23 cellular contexts compared by ENCODE assay signal in the genomic region with DNA sequence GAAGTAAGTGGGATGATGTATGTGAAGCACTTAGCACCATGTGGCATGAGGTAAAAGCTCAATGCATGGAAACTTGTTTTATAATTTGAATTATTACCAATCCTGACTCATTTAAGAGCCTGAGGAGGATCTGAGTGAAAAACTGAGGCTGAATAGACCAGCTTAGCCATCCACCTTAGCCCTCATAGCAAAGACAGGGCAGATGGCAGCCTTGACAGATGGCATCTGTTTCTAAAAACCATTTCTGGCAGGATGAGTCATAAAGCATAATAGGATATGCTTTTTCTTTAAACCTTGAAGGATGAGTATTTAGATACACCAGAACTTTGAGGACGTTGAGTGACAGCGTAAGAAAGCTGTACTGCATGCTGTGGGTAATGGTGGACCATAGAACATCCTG.
A peak's percentile ranks its signal among the peaks of the same experiment; 100 is the strongest.
DNase-seq lines count a peak whose midpoint lies in the region; ATAC-seq, FAIRE-seq and TF ChIP-seq lines count a peak whose summit lies in the region.
"Had no signal": no experiment of that assay in that cellular context is flagged by ENCODE, and none has a peak within 500 bp of the region (broad histone marks: within the 10 kb centered on the region; RNA-seq: fewer than 3 reads in every experiment).

No MANE protein-coding gene starts in this region.

- peak; percentile 15 for FAIRE-seq in endothelial cell of umbilical vein (lab: Jason Lieb, UNC)
- FAIRE-seq: GM12892, H1, K562 had no signal

- TF ChIP-seq RAD21 in IMR-90 (IDR thresholded peaks at IDR 0.05; ENCODE audit: low read length), result no peak

- H3K9ac ChIP-seq in IMR-90 (ENCODE audit: low read depth, low read length) (no peak overlapping the region), endothelial cell of umbilical vein (replicated peaks; ENCODE audit: extremely low read depth, insufficient read depth, low read length) (no peak overlapping the region)

- H3K4me1 ChIP-seq in IMR-90 (ENCODE audit: control insufficient read depth, insufficient read depth, low read length), result peaks cover 4% of the 10 kb centered on the region
- H3K4me1 ChIP-seq in endothelial cell of umbilical vein (ENCODE audit: control insufficient read depth, extremely low read depth, insufficient read depth, low read length), result no peaks in the 10 kb centered on the region

- peaks cover 6% of the 10 kb centered on the region for H3K27me3 Mint-ChIP-seq in glutamatergic neuron (ENCODE audit: unreplicated experiment)

- H3K4me2 ChIP-seq in IMR-90 (ENCODE audit: low read depth, low read length) (no peak overlapping the region), endothelial cell of umbilical vein (ENCODE audit: insufficient read depth, low read length) (no peak overlapping the region)

- H4K91ac ChIP-seq in IMR-90 (ENCODE audit: insufficient read depth, low read depth, low read length), result no peak overlapping the region

- no peak overlapping the region for H3K23ac ChIP-seq in IMR-90 (ENCODE audit: low read depth, low read length)

- H3K36me3 ChIP-seq in IMR-90 (ENCODE audit: control insufficient read depth, insufficient read depth, low read length) (no peaks in the 10 kb centered on the region), endothelial cell of umbilical vein (ENCODE audit: control insufficient read depth in 2 of 2, extremely low read depth in 1 of 2, insufficient read depth in 2 of 2, low read length in 2 of 2) (no peaks in the 10 kb centered on the region)

- no peak overlapping the region for H2BK20ac ChIP-seq in IMR-90 (ENCODE audit: low read depth, low read length)

- no peak overlapping the region for H4K5ac ChIP-seq in IMR-90 (ENCODE audit: low read depth, low read length)

- H3K79me2 ChIP-seq in endothelial cell of umbilical vein (ENCODE audit: control insufficient read depth, insufficient read depth, low read length), result no peaks in the 10 kb centered on the region

- no peaks in the 10 kb centered on the region for H3K79me1 ChIP-seq in IMR-90 (ENCODE audit: low read depth in 1 of 2, low read length in 2 of 2)

- in situ Hi-C loops in IMR-90 (cut with MboI; ENCODE audit: low sequenced_read_pairs), result no loop called here

- peaks cover 35% of the 10 kb centered on the region for H3K4me1 Mint-ChIP-seq in glutamatergic neuron (ENCODE audit: low read depth, unreplicated experiment)
- H3K4me1 Mint-ChIP-seq: B cell; CD4-positive, CD25-positive, alpha-beta regulatory T cell; T-cell had no signal

- no TSS peak for BruUV-seq in IMR-90 (replicated peaks; lab: Mats Ljungman, UMichigan)
- BruUV-seq in endothelial cell of umbilical vein (replicated peaks; lab: Mats Ljungman, UMichigan), result no TSS peak

- H3K56ac ChIP-seq in IMR-90 (ENCODE audit: extremely low read depth, insufficient read depth, low read length), result no peak overlapping the region

- H2AK5ac ChIP-seq in IMR-90 (ENCODE audit: low read depth, low read length), result no peak overlapping the region

- dilution Hi-C loops in IMR-90 (cut with HindIII; ENCODE audit: low sequenced_read_pairs, unreplicated experiment), result no loop called here
- dilution Hi-C loops in endothelial cell of umbilical vein (cut with MboI; ENCODE audit: extremely low pct_ligation_motif_present, low sequenced_read_pairs), result no loop called here

- no peak overlapping the region for H2AFZ ChIP-seq in IMR-90 (replicated peaks; ENCODE audit: low read length, poor library complexity)
- H2AFZ ChIP-seq in endothelial cell of umbilical vein (ENCODE audit: low read depth, low read length), result no peak overlapping the region

- no peak for ATAC-seq in IMR-90 (ENCODE audit: low read depth)
- ATAC-seq in HG03442 (IDR thresholded peaks at IDR 0.05; ENCODE audit: unreplicated experiment), result no peak
- ATAC-seq: K562, PC-3, T-cell had no signal

- CTCF ChIA-PET in IMR-90 (lab: Yijun Ruan, JAX) (interaction anchor here (0.6 to 1.6 kb wide), 2 partner anchors 252 to 567 kb away, joined by 3 to 5 read pairs; no protein-coding TSS in a partner anchor), endothelial cell of umbilical vein (lab: Charles Lee) (interaction anchor here (1.2 to 1.3 kb wide), 3 partner anchors 64 to 74 kb away, joined by 3 to 4 read pairs (median 3); no protein-coding TSS in a partner anchor)

- peaks cover 8% of the 10 kb centered on the region for H3K9me3 Mint-ChIP-seq in glutamatergic neuron (ENCODE audit: unreplicated experiment)

- H3K14ac ChIP-seq in IMR-90 (replicated peaks; ENCODE audit: low read depth, low read length), result no peak overlapping the region

- POLR2A ChIA-PET in IMR-90 (lab: Charles Lee; ENCODE audit: unreplicated experiment), result no interaction called here
- POLR2A ChIA-PET in endothelial cell of umbilical vein (lab: Charles Lee), result no interaction called here

- peaks cover 5% of the 10 kb centered on the region for H3K36me3 Mint-ChIP-seq in glutamatergic neuron (ENCODE audit: unreplicated experiment)
- H3K36me3 Mint-ChIP-seq: CD4-positive, CD25-positive, alpha-beta regulatory T cell; T-cell had no signal

- no peak for TF ChIP-seq CTCF in IMR-90 (conservative IDR thresholded peaks at IDR 0.05; ENCODE audit: low read depth, low read length)
- no peak for TF ChIP-seq CTCF in endothelial cell of umbilical vein (IDR thresholded peaks at IDR 0.05; ENCODE audit: extremely low read depth in 1 of 2, insufficient read depth in 1 of 2, low read depth in 1 of 2, low read length in 2 of 2)
- no peak for TF ChIP-seq CTCF in glutamatergic neuron (IDR thresholded peaks at IDR 0.05; ENCODE audit: partially characterized antibody, unreplicated experiment)

- H4K8ac ChIP-seq in IMR-90 (ENCODE audit: low read depth in 2 of 2, low read length in 2 of 2), result no peak overlapping the region

- WGBS in IMR-90 (ENCODE audit: extremely low coverage in 2 of 2, insufficient read length in 1 of 2), 2 experiments, result no CpG with 5 or more reads among the region's 2 CpGs

- H3K4me3 ChIP-seq in IMR-90 (ENCODE audit: insufficient read depth, low read depth, low read length) (no peak overlapping the region), endothelial cell of umbilical vein (replicated peaks in 1 of 3; ENCODE audit: insufficient read depth in 1 of 3, low read depth in 1 of 3, low read length in 3 of 3) (no peak overlapping the region)
- H3K4me3 ChIP-seq: K562 had no signal

- H2AK9ac ChIP-seq in IMR-90 (replicated peaks; ENCODE audit: low read depth, low read length, poor library complexity), result no peak overlapping the region

- intact Hi-C loops in IMR-90 (cut with micrococcal nuclease) (no loop called here), endothelial cell of umbilical vein (cut with micrococcal nuclease) (no loop called here)

- H3K9me3 ChIP-seq in IMR-90 (ENCODE audit: control insufficient read depth, insufficient read depth, low read length), result no peaks in the 10 kb centered on the region
- H3K9me3 ChIP-seq in endothelial cell of umbilical vein (replicated peaks; ENCODE audit: control insufficient read depth, insufficient read depth, low read length), result no peaks in the 10 kb centered on the region

- H3K4ac ChIP-seq in IMR-90 (ENCODE audit: low read depth, low read length), result no peak overlapping the region

- no peak overlapping the region for H2BK120ac ChIP-seq in IMR-90 (ENCODE audit: low read depth, low read length)

- no peak overlapping the region for H2BK15ac ChIP-seq in IMR-90 (ENCODE audit: low read depth, low read length)

- DNase-seq in DMS 273 treated with DMSO at 0.1 percent for 48 hours (lab: John Stamatoyannopoulos, UW) (peak; percentile 35), IMR-90 (peak; percentile 20), NCI-H524 treated with DMSO at 0.1 percent for 48 hours (lab: John Stamatoyannopoulos, UW) (peak; percentile 88), endothelial cell of umbilical vein (ENCODE audit: low read depth, low spot score) (no peak), glutamatergic neuron (no peak), DMS79 treated with DMSO at 0.1 percent for 48 hours (lab: John Stamatoyannopoulos, UW) (no peak)
- DNase-seq: ACHN; CD4-positive, CD25-positive, alpha-beta regulatory T cell; DND-41; HFFc6; MV-4-11; NCI-H2029; NCI-H2227 treated with DMSO at 0.1 percent for 48 hours; NCI-H748 treated with DMSO at 0.1 percent for 48 hours; PC-3; T-cell; T-helper 9 cell had no signal

- no peaks in the 10 kb centered on the region for H4K20me1 ChIP-seq in IMR-90 (ENCODE audit: insufficient read depth, low read length)
- H4K20me1 ChIP-seq in endothelial cell of umbilical vein (replicated peaks; ENCODE audit: control insufficient read depth, extremely low read depth, insufficient read depth, low read length), result no peaks in the 10 kb centered on the region

- no peak overlapping the region for H2BK5ac ChIP-seq in IMR-90 (ENCODE audit: low read depth, low read length, poor library complexity, severe bottlenecking)

- H3K9me1 ChIP-seq in IMR-90 (ENCODE audit: insufficient read depth, low read length) (no peaks in the 10 kb centered on the region), endothelial cell of umbilical vein (replicated peaks; ENCODE audit: control insufficient read depth, extremely low read depth, insufficient read depth, low read length) (no peaks in the 10 kb centered on the region)

- H3K18ac ChIP-seq in IMR-90 (ENCODE audit: low read depth, low read length), result no peak overlapping the region

- H3K27ac ChIP-seq in IMR-90 (ENCODE audit: insufficient read depth, low read length) (no peak overlapping the region), endothelial cell of umbilical vein (ENCODE audit: insufficient read depth, low read depth, low read length) (no peak overlapping the region)
- H3K27ac ChIP-seq: HL-60 had no signal

- H3K4me3 Mint-ChIP-seq in glutamatergic neuron (ENCODE audit: unreplicated experiment), result no peak overlapping the region
- H3K4me3 Mint-ChIP-seq: B cell; CD4-positive, CD25-positive, alpha-beta regulatory T cell; HFFc6; T-cell had no signal

- H3K27ac Mint-ChIP-seq in glutamatergic neuron (ENCODE audit: unreplicated experiment), result no peak overlapping the region
- H3K27ac Mint-ChIP-seq: B cell; CD4-positive, CD25-positive, alpha-beta regulatory T cell; HFFc6; T-cell had no signal

- TF ChIP-seq POLR2A in IMR-90 (IDR thresholded peaks at IDR 0.05; ENCODE audit: low read depth, low read length), result no peak
- TF ChIP-seq POLR2A in endothelial cell of umbilical vein (IDR thresholded peaks at IDR 0.05; ENCODE audit: low read depth, low read length), result no peak

- H3K27me3 ChIP-seq in IMR-90 (ENCODE audit: control insufficient read depth, insufficient read depth, low read length), result peaks cover 11% of the 10 kb centered on the region
- no peaks in the 10 kb centered on the region for H3K27me3 ChIP-seq in endothelial cell of umbilical vein (ENCODE audit: control insufficient read depth in 2 of 2, insufficient read depth in 2 of 2, low read length in 2 of 2)

TF ChIP-seq in IMR-90, 13 proteins besides CTCF, POLR2A, EP300 and RAD21 (continues in another document):
- no peak for TF ChIP-seq MAZ (IDR thresholded peaks at IDR 0.05; ENCODE audit: borderline replicate concordance, low read depth, low read length)
- no peak for TF ChIP-seq CEBPB (IDR thresholded peaks at IDR 0.05; ENCODE audit: low read depth, low read length)
- no peak for TF ChIP-seq MAFK (IDR thresholded peaks at IDR 0.05; ENCODE audit: low read depth, low read length)

TF ChIP-seq in endothelial cell of umbilical vein, 7 proteins besides CTCF, POLR2A, EP300 and RAD21 (continues in another document):
- TF ChIP-seq MYC (IDR thresholded peaks at IDR 0.05; ENCODE audit: low read depth, low read length), result no peak
- TF ChIP-seq FOS (IDR thresholded peaks at IDR 0.05; ENCODE audit: borderline replicate concordance, insufficient read depth, low read length), result peak; percentile 33

Comparison
In these comparisons a context has a peak if more than half of its experiments do, and no peak if none do; other contexts are left out.
1. DNase-seq: peak in DMS 273 treated with DMSO at 0.1 percent for 48 hours (single experiment), IMR-90 (single experiment) and NCI-H524 treated with DMSO at 0.1 percent for 48 hours (single experiment); none in endothelial cell of umbilical vein (single experiment), glutamatergic neuron (single experiment) and DMS79 treated with DMSO at 0.1 percent for 48 hours (single experiment).